Comparison of ENCODE assay signal across 2 cellular contexts in genomic region chr13:93279982-93280381, GRCh38.
TF ChIP-seq lines count a peak whose summit lies in the region.

No MANE protein-coding gene starts in this region.

TF ChIP-seq in GM12891, 5 proteins besides CTCF, POLR2A, EP300 and RAD21:
- peak; percentile 68 for TF ChIP-seq SPI1 (IDR thresholded peaks at IDR 0.05; ENCODE audit: low read depth, low read length)
- TF ChIP-seq POLR2AphosphoS5 (IDR thresholded peaks at IDR 0.05; ENCODE audit: low read depth, low read length): no peak
- TF ChIP-seq TAF1 (IDR thresholded peaks at IDR 0.05; ENCODE audit: low read depth, low read length): no peak
- no peak for TF ChIP-seq PAX5 (IDR thresholded peaks at IDR 0.05; ENCODE audit: insufficient read depth, low read length, severe bottlenecking)
TF ChIP-seq in GM12891: peak in this region for 1.

TF ChIP-seq in GM12878, 131 proteins besides CTCF, POLR2A, EP300 and RAD21:
- TF ChIP-seq SPI1 (IDR thresholded peaks at IDR 0.05; ENCODE audit: borderline replicate concordance, insufficient read depth, low read depth, low read length) (peak; percentile 53; the same call in 1 of the 2 replicates), PKNOX1 (IDR thresholded peaks at IDR 0.05) (no peak)
